Comparison of ENCODE assay signal across 9 cellular contexts in genomic region chr9:128081052-128081451, GRCh38. TPM values are rescaled to one million over a fixed set of nuclear protein-coding genes. Genes with fewer than 3 reads are reported as not detected.
DNase-seq lines count a peak whose midpoint lies in the region; ATAC-seq and TF ChIP-seq lines count a peak whose summit lies in the region.
"Had no signal": no experiment of that assay in that cellular context is flagged by ENCODE, and none has a peak within 500 bp of the region (broad histone marks: within the 10 kb centered on the region; RNA-seq: fewer than 3 reads in every experiment).

No MANE protein-coding gene starts in this region.

- TF ChIP-seq CTCF in CD8-positive, alpha-beta T cell (IDR thresholded peaks at IDR 0.05): no peak
- no peak for TF ChIP-seq CTCF in OCI-LY3 (IDR thresholded peaks at IDR 0.05; ENCODE audit: low read depth, low read length)
- TF ChIP-seq CTCF in osteocyte (IDR thresholded peaks at IDR 0.05): no peak

- no peak overlapping the region for H3K4me3 ChIP-seq in CD8-positive, alpha-beta T cell (ENCODE audit: low read depth, low read length)
- no peak overlapping the region for H3K4me3 ChIP-seq in OCI-LY3 (ENCODE audit: low read length)

- H3K4me1 ChIP-seq in CD8-positive, alpha-beta T cell (ENCODE audit: insufficient read depth, low read length): peaks cover 19% of the 10 kb centered on the region
- H3K4me1 ChIP-seq in OCI-LY3 (ENCODE audit: low read length): peaks cover 11% of the 10 kb centered on the region; the same call in 1 of the 2 replicates

- H3K27me3 ChIP-seq in CD8-positive, alpha-beta T cell (ENCODE audit: insufficient read depth, low read length): no peaks in the 10 kb centered on the region
- H3K27me3 ChIP-seq in OCI-LY3 (ENCODE audit: low read depth, low read length): no peaks in the 10 kb centered on the region

- no peak overlapping the region for H3K4me3 Mint-ChIP-seq in CD8-positive, alpha-beta T cell
- H3K4me3 Mint-ChIP-seq in osteocyte (ENCODE audit: unreplicated experiment): peak overlapping the region; percentile 59
- H3K4me3 Mint-ChIP-seq: T-helper 1 cell treated with Interleukin-12 subunit alpha and Interleukin-12 subunit beta and Interleukin-4 antibody, amounts not matched to agents 30 μg/mL and 1 μg/mL, for 36 hours had no signal

- no peaks in the 10 kb centered on the region for H3K9me3 Mint-ChIP-seq in CD8-positive, alpha-beta T cell
- H3K9me3 Mint-ChIP-seq in osteocyte (ENCODE audit: unreplicated experiment): no peaks in the 10 kb centered on the region
- H3K9me3 Mint-ChIP-seq: T-helper 1 cell treated with Interleukin-12 subunit alpha and Interleukin-12 subunit beta and Interleukin-4 antibody, amounts not matched to agents 30 μg/mL and 1 μg/mL, for 36 hours had no signal

- H3K36me3 Mint-ChIP-seq in CD8-positive, alpha-beta T cell: peaks cover 47% of the 10 kb centered on the region
- H3K36me3 Mint-ChIP-seq in osteocyte (ENCODE audit: unreplicated experiment): peaks cover 2% of the 10 kb centered on the region

- no peak overlapping the region for H3K9ac ChIP-seq in OCI-LY3 (ENCODE audit: low read length)

- H3K9me3 ChIP-seq in CD8-positive, alpha-beta T cell (ENCODE audit: low read length): no peaks in the 10 kb centered on the region
- H3K9me3 ChIP-seq in OCI-LY3 (ENCODE audit: insufficient read depth, low read length): no peaks in the 10 kb centered on the region

- no peak for DNase-seq in CD8-positive, alpha-beta T cell
- DNase-seq in epidermal melanocyte (ENCODE audit: insufficient read length, low spot score) (peak; percentile 85), osteocyte (ENCODE audit: extremely low spot score, unreplicated experiment) (peak; percentile 94), HEK293T (ENCODE audit: extremely low spot score) (no peak), NCI-H1694 treated with DMSO at 0.1 percent for 48 hours (lab: John Stamatoyannopoulos, UW) (no peak), HK-2 (ENCODE audit: unreplicated experiment) (no peak), ureter (ENCODE audit: low spot score) (no peak)

- H3K79me2 ChIP-seq in OCI-LY3 (ENCODE audit: low read length): peaks cover 40% of the 10 kb centered on the region

- POLR2A ChIA-PET in CD8-positive, alpha-beta T cell (lab: Charles Lee): interaction anchor here (0.8 kb wide), 1 partner anchor 8 kb away, joined by 3 read pairs; no protein-coding TSS in a partner anchor
- POLR2A ChIA-PET in HEK293T (lab: Yijun Ruan, JAX): no interaction called here

- peaks cover 49% of the 10 kb centered on the region for H3K4me1 Mint-ChIP-seq in CD8-positive, alpha-beta T cell (ENCODE audit: low read depth)
- H3K4me1 Mint-ChIP-seq in osteocyte (ENCODE audit: unreplicated experiment): peaks cover 49% of the 10 kb centered on the region

- peaks cover 5% of the 10 kb centered on the region; the same call in 1 of the 2 replicates for H4K20me1 ChIP-seq in OCI-LY3 (ENCODE audit: insufficient read depth, low read length)

- H2AFZ ChIP-seq in OCI-LY3 (ENCODE audit: low read depth, low read length): no peak overlapping the region

- no peaks in the 10 kb centered on the region for H3K27me3 Mint-ChIP-seq in CD8-positive, alpha-beta T cell (ENCODE audit: low read depth)
- no peaks in the 10 kb centered on the region for H3K27me3 Mint-ChIP-seq in osteocyte (ENCODE audit: unreplicated experiment)

- no peak overlapping the region for H3K4me2 ChIP-seq in OCI-LY3 (ENCODE audit: low read length)

- no peaks in the 10 kb centered on the region for H3K36me3 ChIP-seq in CD8-positive, alpha-beta T cell (ENCODE audit: insufficient read depth, low read length)
- H3K36me3 ChIP-seq in OCI-LY3 (replicated peaks; ENCODE audit: low read depth, low read length): peaks cover 11% of the 10 kb centered on the region

- H3K27ac ChIP-seq in CD8-positive, alpha-beta T cell (ENCODE audit: low read depth, low read length): no peak overlapping the region
- 0 out of 2 replicates have a peak overlapping the region, but pooled peaks have one; percentile 11 for H3K27ac ChIP-seq in OCI-LY3 (ENCODE audit: low read length)

- intact Hi-C loops in CD8-positive, alpha-beta T cell (cut with DNase I, micrococcal nuclease): loop anchor here in 1 of 2 experiments (5.0 kb wide), 1 partner anchor 149 kb away; the partner anchor contains the start of gene PIP5KL1

- peak overlapping the region; percentile 46 for H3K27ac Mint-ChIP-seq in CD8-positive, alpha-beta T cell
- H3K27ac Mint-ChIP-seq in osteocyte (ENCODE audit: unreplicated experiment): peak overlapping the region; percentile 99
- H3K27ac Mint-ChIP-seq: T-helper 1 cell treated with Interleukin-12 subunit alpha and Interleukin-12 subunit beta and Interleukin-4 antibody, amounts not matched to agents 30 μg/mL and 1 μg/mL, for 36 hours had no signal

- CTCF ChIA-PET in CD8-positive, alpha-beta T cell (lab: Charles Lee): interaction anchor here (0.7 to 4.0 kb wide), 4 partner anchors 37 to 496 kb away, joined by 3 to 17 read pairs (median 14); no protein-coding TSS in a partner anchor
- CTCF ChIA-PET in HEK293T (lab: Yijun Ruan, JAX): no interaction called here

- no peak for ATAC-seq in CD8-positive, alpha-beta T cell

TF ChIP-seq in HEK293T, 16 proteins besides CTCF, POLR2A, EP300 and RAD21:
- TF ChIP-seq FOXM1 (IDR thresholded peaks at IDR 0.05; ENCODE audit: borderline replicate concordance): no peak
- TF ChIP-seq SP1 (IDR thresholded peaks at IDR 0.05): no peak
- TF ChIP-seq SUZ12 (IDR thresholded peaks at IDR 0.05): no peak
- TF ChIP-seq NFRKB (IDR thresholded peaks at IDR 0.05): no peak
- no peak for TF ChIP-seq ARNT (IDR thresholded peaks at IDR 0.05)
- no peak for TF ChIP-seq HDGF (IDR thresholded peaks at IDR 0.05; ENCODE audit: borderline replicate concordance)
- no peak for TF ChIP-seq BHLHE40 (IDR thresholded peaks at IDR 0.05; ENCODE audit: borderline replicate concordance)
- no peak for TF ChIP-seq L3MBTL2 (conservative IDR thresholded peaks at IDR 0.05)
- TF ChIP-seq FOXA1 (IDR thresholded peaks at IDR 0.05): no peak
- TF ChIP-seq ELF4 (IDR thresholded peaks at IDR 0.05): no peak
- TF ChIP-seq ZNF384 (IDR thresholded peaks at IDR 0.05): no peak
- no peak for TF ChIP-seq CTBP1 (IDR thresholded peaks at IDR 0.05; ENCODE audit: borderline replicate concordance)
- TF ChIP-seq TARDBP (IDR thresholded peaks at IDR 0.05): no peak
- TF ChIP-seq FOXK2 (IDR thresholded peaks at IDR 0.05): no peak
- TF ChIP-seq PKNOX1 (IDR thresholded peaks at IDR 0.05): no peak
- no peak for TF ChIP-seq LEF1 (IDR thresholded peaks at IDR 0.05; ENCODE audit: borderline replicate concordance)

RNA-seq across cellular contexts. Expression of gene SLC25A25, which starts 13.0 kb away (rescaled TPM):
- total RNA-seq in CD8-positive, alpha-beta T cell: 10 to 100 TPM; 12.1 to 12.2 TPM
- total RNA-seq in osteocyte: 15.6 and 18.0 TPM in 2 replicates
- 21.7 TPM for total RNA-seq in ureter

RNA-seq across cellular contexts. Expression of gene NAIF1, which starts 13.9 kb away (rescaled TPM):
- 10 to 100 TPM; 14.4 to 15.0 TPM for total RNA-seq in CD8-positive, alpha-beta T cell
- total RNA-seq in osteocyte: 8.4 and 8.8 TPM in 2 replicates
- total RNA-seq in ureter: 6.9 TPM

RNA-seq across cellular contexts. Expression of gene PTGES2, which starts 46.5 kb away (rescaled TPM):
- 10 to 100 TPM; 38.8 to 44.6 TPM for total RNA-seq in CD8-positive, alpha-beta T cell
- 79.2 and 80.3 TPM in 2 replicates for total RNA-seq in osteocyte
- 87.8 TPM for total RNA-seq in ureter

Comparison
In these comparisons a context has a peak if more than half of its experiments do, and no peak if none do; other contexts are left out.
1. DNase-seq: peak in epidermal melanocyte (single experiment) and osteocyte (single experiment); none in CD8-positive, alpha-beta T cell (0 of 7), HEK293T (single experiment), NCI-H1694 treated with DMSO at 0.1 percent for 48 hours (single experiment), HK-2 (single experiment) and ureter (single experiment).